ENCODE assay signal across 8 cellular contexts in the genomic region with DNA sequence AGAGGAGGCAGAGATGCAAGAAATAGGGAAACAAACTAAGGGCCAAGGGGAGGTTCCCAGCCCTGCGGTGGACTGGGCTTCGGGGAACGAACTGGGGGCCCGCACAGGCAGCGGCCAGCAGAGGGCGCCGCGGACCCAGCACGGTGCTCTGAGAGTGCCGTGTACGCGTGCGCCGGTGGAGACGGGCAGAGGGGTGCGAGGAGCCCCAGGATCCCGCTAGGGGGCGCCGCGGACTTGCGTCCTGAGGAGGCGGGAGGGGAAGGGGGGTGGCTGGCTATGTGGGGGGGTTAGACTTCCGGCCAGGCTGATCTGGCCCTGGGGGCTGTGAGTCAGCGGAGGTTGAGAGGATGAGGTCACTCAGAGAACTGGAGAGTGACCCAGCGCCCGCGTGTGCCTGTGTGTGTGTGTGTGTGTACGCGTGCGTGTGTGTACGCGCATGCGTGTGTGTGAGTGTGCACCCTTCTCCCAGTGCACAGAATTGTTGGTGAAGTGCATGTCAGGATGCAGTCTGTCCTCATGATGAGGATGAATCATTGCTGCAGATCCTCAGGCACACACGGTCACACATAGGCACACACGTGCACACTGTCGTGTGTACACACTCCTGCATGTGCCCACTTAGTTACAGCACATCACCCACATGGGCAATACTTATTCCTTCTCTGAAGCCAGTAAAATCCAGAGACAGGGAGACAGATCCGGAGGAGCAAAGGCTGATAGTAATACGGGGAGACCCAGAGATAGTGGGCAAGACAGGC. TPM values are rescaled to one million over a fixed set of nuclear protein-coding genes. Genes with fewer than 3 reads are reported as not detected.
DNase-seq lines count a peak whose midpoint lies in the region; ATAC-seq and TF ChIP-seq lines count a peak whose summit lies in the region.

No MANE protein-coding gene starts in this region.

- H3K36me3 Mint-ChIP-seq in activated naive CD8-positive, alpha-beta T cell: no peaks in the 10 kb centered on the region

- H3K4me1 ChIP-seq in ES-I3 (ENCODE audit: insufficient read depth, low read length): peaks cover 59% of the 10 kb centered on the region
- peaks cover 45 to 59% of the 10 kb centered on the region in 2 experiments for H3K4me1 ChIP-seq in trophoblast cell (ENCODE audit: control insufficient read depth in 1 of 2, insufficient read depth in 2 of 2, low read length in 2 of 2)
- H3K4me1 ChIP-seq in tibial nerve: peaks cover 0 to 81% (median 72%) of the 10 kb centered on the region in 4 donors

- H3K27me3 Mint-ChIP-seq in activated naive CD8-positive, alpha-beta T cell: peaks cover 14% of the 10 kb centered on the region

- H4K12ac ChIP-seq in trophoblast cell (ENCODE audit: low read depth, low read length): no peak overlapping the region

- peak overlapping the region; percentile 81 for H4K91ac ChIP-seq in trophoblast cell (ENCODE audit: low read depth, low read length)

- peak; percentile 90 for ATAC-seq in Right ventricle myocardium inferior

- intact Hi-C loops in Right ventricle myocardium inferior (cut with DNase I): loop anchor here (1.0 to 10.0 kb wide), 4 partner anchors 18 to 535 kb away; no protein-coding TSS in a partner anchor

- TF ChIP-seq EP300 in tibial nerve (IDR thresholded peaks at IDR 0.05): peak; percentile 59 to 79

- no CpG with 5 or more reads among the region's 38 CpGs for WGBS in trophoblast cell (ENCODE audit: extremely low coverage, insufficient coverage, insufficient read length)
- 4% methylated on average over 30 to 37 of the region's 38 CpGs for WGBS in tibial nerve, 2 donors

- no peak overlapping the region for H4K8ac ChIP-seq in trophoblast cell (ENCODE audit: low read depth, low read length)

- H3K18ac ChIP-seq in trophoblast cell (ENCODE audit: low read length): peak overlapping the region; percentile 6

- TF ChIP-seq POLR2A in tibial nerve (IDR thresholded peaks at IDR 0.05): no peak

- H3K4me3 Mint-ChIP-seq in activated naive CD8-positive, alpha-beta T cell: peak overlapping the region; percentile 68

- peak overlapping the region; percentile 1 for H2BK5ac ChIP-seq in trophoblast cell (ENCODE audit: low read depth, low read length, poor library complexity)

- peak overlapping the region; percentile 2 for H3K4me2 ChIP-seq in trophoblast cell (ENCODE audit: low read length)

- TF ChIP-seq CTCF in HFF-Myc (IDR thresholded peaks at IDR 0.05; ENCODE audit: low read depth, low read length, missing control alignments) (peak; percentile 99), tibial nerve (IDR thresholded peaks at IDR 0.05) (peak; percentile 99 to 100 (median 99))

- H2AFZ ChIP-seq in trophoblast cell (ENCODE audit: insufficient read depth, low read length, poor library complexity): peak overlapping the region; percentile 2

- H3K23ac ChIP-seq in trophoblast cell (ENCODE audit: low read length): peak overlapping the region; percentile 2

- peaks cover 45% of the 10 kb centered on the region for H3K79me1 ChIP-seq in trophoblast cell (ENCODE audit: low read length)

- H3K4me3 ChIP-seq in HFF-Myc (replicated peaks; ENCODE audit: low read depth, low read length): peak overlapping the region; percentile 49
- peak overlapping the region; percentile 30 for H3K4me3 ChIP-seq in trophoblast cell (ENCODE audit: low read depth, low read length)
- no peak overlapping the region for H3K4me3 ChIP-seq in tibial nerve

- H3K9ac ChIP-seq in ES-I3 (ENCODE audit: low read depth, low read length): peak overlapping the region; percentile 37
- H3K9ac ChIP-seq in trophoblast cell (ENCODE audit: low read length): peak overlapping the region; percentile 4

- peak overlapping the region; percentile 83 for H2BK120ac ChIP-seq in trophoblast cell (ENCODE audit: insufficient read depth, low read length, poor library complexity)

- DNase-seq in HFF-Myc (ENCODE audit: extremely low read depth, low read depth) (peak; percentile 92), NCI-H1105 treated with DMSO at 0.1 percent for 48 hours (lab: John Stamatoyannopoulos, UW) (peak; percentile 80), SKM-1 treated with dmso at 0.1 percent for 144 hours (lab: John Stamatoyannopoulos, UW; ENCODE audit: unreplicated experiment) (peak; percentile 98), Right ventricle myocardium inferior (ENCODE audit: missing footprints) (peak; percentile 97), trophoblast cell (peak; percentile 98), tibial nerve (ENCODE audit: low spot score in 2 of 2) (peak; percentile 90)

- H3K27ac ChIP-seq in trophoblast cell (ENCODE audit: low read depth, low read length): peak overlapping the region; percentile 92
- H3K27ac ChIP-seq in tibial nerve: peak overlapping the region; percentile 58 to 94 (median 78)

- peaks cover 10% of the 10 kb centered on the region for H3K27me3 ChIP-seq in trophoblast cell (ENCODE audit: insufficient read depth, low read length)
- H3K27me3 ChIP-seq in tibial nerve: peaks cover 0 to 16% of the 10 kb centered on the region in 2 donors

- H3K79me2 ChIP-seq in trophoblast cell (ENCODE audit: control insufficient read depth, insufficient read depth, low read length, poor library complexity): no peaks in the 10 kb centered on the region

- peaks cover 41% of the 10 kb centered on the region for H3K4me1 Mint-ChIP-seq in activated naive CD8-positive, alpha-beta T cell (ENCODE audit: low read depth)

- H2AK5ac ChIP-seq in trophoblast cell (ENCODE audit: low read length): peak overlapping the region; percentile 62

- no peaks in the 10 kb centered on the region for H3K9me3 Mint-ChIP-seq in activated naive CD8-positive, alpha-beta T cell (ENCODE audit: low read depth)

- H3K36me3 ChIP-seq in ES-I3 (ENCODE audit: insufficient read depth, low read length): no peaks in the 10 kb centered on the region
- no peaks in the 10 kb centered on the region for H3K36me3 ChIP-seq in trophoblast cell (ENCODE audit: control insufficient read depth in 1 of 2, insufficient read depth in 2 of 2, low read length in 2 of 2)
- no peaks in the 10 kb centered on the region for H3K36me3 ChIP-seq in tibial nerve

- peak overlapping the region; percentile 0 for H3K14ac ChIP-seq in trophoblast cell (ENCODE audit: low read length)

- peak overlapping the region; percentile 66 for H3K27ac Mint-ChIP-seq in activated naive CD8-positive, alpha-beta T cell

- peak overlapping the region; percentile 4 for H2BK12ac ChIP-seq in trophoblast cell (ENCODE audit: low read length)

- no peaks in the 10 kb centered on the region for H3K9me3 ChIP-seq in ES-I3 (ENCODE audit: control insufficient read depth, insufficient read depth, low read length)
- no peaks in the 10 kb centered on the region for H3K9me3 ChIP-seq in trophoblast cell (ENCODE audit: insufficient read depth, low read depth, low read length)
- no peaks in the 10 kb centered on the region for H3K9me3 ChIP-seq in tibial nerve

- H3K4ac ChIP-seq in trophoblast cell (ENCODE audit: low read depth, low read length): no peak overlapping the region

RNA-seq across cellular contexts. Expression of gene NES, which starts 17.0 kb away (rescaled TPM):
- total RNA-seq in Right ventricle myocardium inferior: 131 TPM
- polyA plus RNA-seq in trophoblast cell (2013): 71.4 and 71.6 TPM in 2 replicates
- total RNA-seq in tibial nerve: 10 to 100 TPM; 59.9 to 65.3 (median 63.9) TPM

RNA-seq across cellular contexts. Expression of gene BCAN, which starts 18.3 kb away (rescaled TPM):
- total RNA-seq in Right ventricle myocardium inferior: 0.35 TPM
- polyA plus RNA-seq in trophoblast cell (2013): 2.4 and 3.1 TPM in 2 replicates
- total RNA-seq in tibial nerve: not detected

RNA-seq across cellular contexts. Expression of gene HAPLN2, which starts 41.0 kb away (rescaled TPM):
- total RNA-seq in Right ventricle myocardium inferior (1.4 TPM), tibial nerve (10 to 100 TPM in 2 of 4 donors, 1 to 10 TPM in 2; 1.8 to 20.3 (median 10.6) TPM)
- polyA plus RNA-seq in trophoblast cell (2013): 0.06 TPM in 1 of 2 replicates, not detected in the other

RNA-seq across cellular contexts. Expression of gene CRABP2, which starts 45.2 kb away (rescaled TPM):
- total RNA-seq in Right ventricle myocardium inferior (not detected), tibial nerve (10 to 100 TPM in 1 of 4 donors, 1 to 10 TPM in 3; 3.5 to 13.2 (median 5.0) TPM)
- polyA plus RNA-seq in trophoblast cell (2013): 273 TPM in 2 replicates

RNA-seq across cellular contexts. Expression of gene GPATCH4, which starts 58.9 kb away (rescaled TPM):
- total RNA-seq in Right ventricle myocardium inferior (14.6 TPM), tibial nerve (10 to 100 TPM; 22.2 to 44.4 (median 29.6) TPM)
- 16.5 and 16.8 TPM in 2 replicates for polyA plus RNA-seq in trophoblast cell (2013)

Comparison
In these comparisons a context has a peak if more than half of its experiments do, and no peak if none do; other contexts are left out.
1. H3K4me3 ChIP-seq: peak in HFF-Myc (single experiment) and trophoblast cell (single experiment); none in tibial nerve (0 of 4).
2. Peak in every context shown above with its lines, with median percentiles within 50 percentile points of each other: DNase-seq.